Comparison of ENCODE assay signal across 27 cellular contexts in genomic region chr15:89932880-89933279, GRCh38.
"Had no signal": no experiment of that assay in that cellular context is flagged by ENCODE, and none has a peak within 500 bp of the region (broad histone marks: within the 10 kb centered on the region; RNA-seq: fewer than 3 reads in every experiment).

No MANE protein-coding gene starts in this region.

- H3K4me1 ChIP-seq: lower lobe of right lung, prostate gland, suprapubic skin, tibial artery had no signal

- H3K36me3 ChIP-seq: left lung, lower lobe of right lung, ovary, prostate gland, spleen, suprapubic skin, thoracic aorta, tibial artery, upper lobe of right lung had no signal

- FAIRE-seq: urothelium cell line had no signal

- H3K9me3 Mint-ChIP-seq: natural killer cell; stimulated activated effector memory CD8-positive, alpha-beta T cell treated with anti-CD3 and anti-CD28 coated beads, Interleukin-12 subunit alpha, Interleukin-12 subunit beta, amount 100 ng/mL, for 72 hours; stimulated activated naive CD8-positive, alpha-beta T cell treated with anti-CD3 and anti-CD28 coated beads, Interleukin-15, Interleukin-2, amounts not matched to agents 100 ng/mL and 50 ng/mL, for 24 hours had no signal

- DNase-seq: islet precursor cell; kidney glomerular epithelial cell; left colon; left lung; lower lobe of right lung; mammary epithelial cell; mesenchymal stem cell; naive B cell; natural killer cell; ovary; retina; right cardiac atrium; spleen; stimulated activated CD4-positive, alpha-beta T cell treated with anti-CD3 and anti-CD28 coated beads, Interleukin-4, amount 100 ng/mL, for 24 hours; stimulated activated naive CD4-positive, alpha-beta T cell; tibial artery; trophoblast cell; upper lobe of right lung had no signal

- H3K36me3 Mint-ChIP-seq: naive B cell; natural killer cell; stimulated activated effector memory CD8-positive, alpha-beta T cell treated with anti-CD3 and anti-CD28 coated beads, Interleukin-12 subunit alpha, Interleukin-12 subunit beta, amount 100 ng/mL, for 72 hours had no signal

- H3K27me3 ChIP-seq: hepatocyte, left lung, ovary, spleen, suprapubic skin, upper lobe of right lung had no signal

- ATAC-seq: left colon; left lung; lower lobe of right lung; natural killer cell; right cardiac atrium; sciatic nerve; stimulated activated effector memory CD8-positive, alpha-beta T cell treated with anti-CD3 and anti-CD28 coated beads, Interleukin-12 subunit alpha, Interleukin-12 subunit beta, amount 100 ng/mL, for 72 hours; upper lobe of right lung had no signal

- H3K4me3 Mint-ChIP-seq: naive B cell; natural killer cell; stimulated activated effector memory CD8-positive, alpha-beta T cell treated with anti-CD3 and anti-CD28 coated beads, Interleukin-12 subunit alpha, Interleukin-12 subunit beta, amount 100 ng/mL, for 72 hours; stimulated activated naive CD8-positive, alpha-beta T cell treated with anti-CD3 and anti-CD28 coated beads, Interleukin-15, Interleukin-2, amounts not matched to agents 100 ng/mL and 50 ng/mL, for 24 hours had no signal

- H3K4me3 ChIP-seq: hepatocyte, left lung, lower lobe of right lung, ovary, prostate gland, skin epidermis, spleen, suprapubic skin, thoracic aorta, tibial artery, upper lobe of right lung had no signal

- H3K27ac Mint-ChIP-seq: natural killer cell; stimulated activated effector memory CD8-positive, alpha-beta T cell treated with anti-CD3 and anti-CD28 coated beads, Interleukin-12 subunit alpha, Interleukin-12 subunit beta, amount 100 ng/mL, for 72 hours; stimulated activated naive CD8-positive, alpha-beta T cell treated with anti-CD3 and anti-CD28 coated beads, Interleukin-15, Interleukin-2, amounts not matched to agents 100 ng/mL and 50 ng/mL, for 24 hours had no signal

- H3K27ac ChIP-seq: hepatocyte, left lung, lower lobe of right lung, ovary, prostate gland, skin epidermis, spleen, suprapubic skin, thoracic aorta, tibial artery, upper lobe of right lung had no signal

- H3K9me3 ChIP-seq: left lung, lower lobe of right lung, ovary, prostate gland, spleen, suprapubic skin, thoracic aorta, tibial artery, upper lobe of right lung had no signal
